Comparison of ENCODE assay signal across 1 cellular context in the genomic region with DNA sequence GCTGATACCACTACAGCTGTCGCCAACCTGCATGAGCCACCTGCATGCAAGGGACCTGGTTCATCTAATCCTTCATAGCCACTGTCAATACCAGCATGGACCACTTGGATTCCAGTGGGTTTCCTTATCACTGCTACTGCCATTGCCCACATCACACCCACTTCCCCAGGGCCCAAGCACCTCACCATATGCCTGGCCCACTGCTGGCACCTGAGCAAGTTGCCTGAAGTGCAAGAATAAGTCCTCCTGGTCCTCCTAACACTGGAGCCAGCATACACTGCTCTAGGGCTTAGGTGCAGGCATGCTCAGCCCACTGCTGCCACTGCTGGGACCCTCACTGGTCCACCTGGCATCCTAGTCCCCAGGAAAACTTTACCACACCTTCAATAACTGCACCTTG.
TF ChIP-seq lines count a peak whose summit lies in the region.

No MANE protein-coding gene starts in this region.

TF ChIP-seq in H1, 55 proteins besides CTCF, POLR2A, EP300 and RAD21:
- no peak for TF ChIP-seq RFX5 (IDR thresholded peaks at IDR 0.05; ENCODE audit: borderline replicate concordance, low read depth, low read length)
- no peak for TF ChIP-seq BCL11A (IDR thresholded peaks at IDR 0.05; ENCODE audit: low read depth in 2 of 2, low read length in 2 of 2)
- TF ChIP-seq KDM1A (IDR thresholded peaks at IDR 0.05; ENCODE audit: borderline replicate concordance, low read length) = no peak
- TF ChIP-seq CBX8 (IDR thresholded peaks at IDR 0.05; ENCODE audit: borderline replicate concordance, low read depth, low read length) = no peak
- TF ChIP-seq SP4 (IDR thresholded peaks at IDR 0.05; ENCODE audit: low read length) = no peak
- TF ChIP-seq KDM4A (IDR thresholded peaks at IDR 0.05; ENCODE audit: low read depth, low read length, severe bottlenecking) = no peak
- no peak for TF ChIP-seq RBBP5 (IDR thresholded peaks at IDR 0.05; ENCODE audit: borderline replicate concordance, low read depth, low read length)
- TF ChIP-seq, protein P1, sequence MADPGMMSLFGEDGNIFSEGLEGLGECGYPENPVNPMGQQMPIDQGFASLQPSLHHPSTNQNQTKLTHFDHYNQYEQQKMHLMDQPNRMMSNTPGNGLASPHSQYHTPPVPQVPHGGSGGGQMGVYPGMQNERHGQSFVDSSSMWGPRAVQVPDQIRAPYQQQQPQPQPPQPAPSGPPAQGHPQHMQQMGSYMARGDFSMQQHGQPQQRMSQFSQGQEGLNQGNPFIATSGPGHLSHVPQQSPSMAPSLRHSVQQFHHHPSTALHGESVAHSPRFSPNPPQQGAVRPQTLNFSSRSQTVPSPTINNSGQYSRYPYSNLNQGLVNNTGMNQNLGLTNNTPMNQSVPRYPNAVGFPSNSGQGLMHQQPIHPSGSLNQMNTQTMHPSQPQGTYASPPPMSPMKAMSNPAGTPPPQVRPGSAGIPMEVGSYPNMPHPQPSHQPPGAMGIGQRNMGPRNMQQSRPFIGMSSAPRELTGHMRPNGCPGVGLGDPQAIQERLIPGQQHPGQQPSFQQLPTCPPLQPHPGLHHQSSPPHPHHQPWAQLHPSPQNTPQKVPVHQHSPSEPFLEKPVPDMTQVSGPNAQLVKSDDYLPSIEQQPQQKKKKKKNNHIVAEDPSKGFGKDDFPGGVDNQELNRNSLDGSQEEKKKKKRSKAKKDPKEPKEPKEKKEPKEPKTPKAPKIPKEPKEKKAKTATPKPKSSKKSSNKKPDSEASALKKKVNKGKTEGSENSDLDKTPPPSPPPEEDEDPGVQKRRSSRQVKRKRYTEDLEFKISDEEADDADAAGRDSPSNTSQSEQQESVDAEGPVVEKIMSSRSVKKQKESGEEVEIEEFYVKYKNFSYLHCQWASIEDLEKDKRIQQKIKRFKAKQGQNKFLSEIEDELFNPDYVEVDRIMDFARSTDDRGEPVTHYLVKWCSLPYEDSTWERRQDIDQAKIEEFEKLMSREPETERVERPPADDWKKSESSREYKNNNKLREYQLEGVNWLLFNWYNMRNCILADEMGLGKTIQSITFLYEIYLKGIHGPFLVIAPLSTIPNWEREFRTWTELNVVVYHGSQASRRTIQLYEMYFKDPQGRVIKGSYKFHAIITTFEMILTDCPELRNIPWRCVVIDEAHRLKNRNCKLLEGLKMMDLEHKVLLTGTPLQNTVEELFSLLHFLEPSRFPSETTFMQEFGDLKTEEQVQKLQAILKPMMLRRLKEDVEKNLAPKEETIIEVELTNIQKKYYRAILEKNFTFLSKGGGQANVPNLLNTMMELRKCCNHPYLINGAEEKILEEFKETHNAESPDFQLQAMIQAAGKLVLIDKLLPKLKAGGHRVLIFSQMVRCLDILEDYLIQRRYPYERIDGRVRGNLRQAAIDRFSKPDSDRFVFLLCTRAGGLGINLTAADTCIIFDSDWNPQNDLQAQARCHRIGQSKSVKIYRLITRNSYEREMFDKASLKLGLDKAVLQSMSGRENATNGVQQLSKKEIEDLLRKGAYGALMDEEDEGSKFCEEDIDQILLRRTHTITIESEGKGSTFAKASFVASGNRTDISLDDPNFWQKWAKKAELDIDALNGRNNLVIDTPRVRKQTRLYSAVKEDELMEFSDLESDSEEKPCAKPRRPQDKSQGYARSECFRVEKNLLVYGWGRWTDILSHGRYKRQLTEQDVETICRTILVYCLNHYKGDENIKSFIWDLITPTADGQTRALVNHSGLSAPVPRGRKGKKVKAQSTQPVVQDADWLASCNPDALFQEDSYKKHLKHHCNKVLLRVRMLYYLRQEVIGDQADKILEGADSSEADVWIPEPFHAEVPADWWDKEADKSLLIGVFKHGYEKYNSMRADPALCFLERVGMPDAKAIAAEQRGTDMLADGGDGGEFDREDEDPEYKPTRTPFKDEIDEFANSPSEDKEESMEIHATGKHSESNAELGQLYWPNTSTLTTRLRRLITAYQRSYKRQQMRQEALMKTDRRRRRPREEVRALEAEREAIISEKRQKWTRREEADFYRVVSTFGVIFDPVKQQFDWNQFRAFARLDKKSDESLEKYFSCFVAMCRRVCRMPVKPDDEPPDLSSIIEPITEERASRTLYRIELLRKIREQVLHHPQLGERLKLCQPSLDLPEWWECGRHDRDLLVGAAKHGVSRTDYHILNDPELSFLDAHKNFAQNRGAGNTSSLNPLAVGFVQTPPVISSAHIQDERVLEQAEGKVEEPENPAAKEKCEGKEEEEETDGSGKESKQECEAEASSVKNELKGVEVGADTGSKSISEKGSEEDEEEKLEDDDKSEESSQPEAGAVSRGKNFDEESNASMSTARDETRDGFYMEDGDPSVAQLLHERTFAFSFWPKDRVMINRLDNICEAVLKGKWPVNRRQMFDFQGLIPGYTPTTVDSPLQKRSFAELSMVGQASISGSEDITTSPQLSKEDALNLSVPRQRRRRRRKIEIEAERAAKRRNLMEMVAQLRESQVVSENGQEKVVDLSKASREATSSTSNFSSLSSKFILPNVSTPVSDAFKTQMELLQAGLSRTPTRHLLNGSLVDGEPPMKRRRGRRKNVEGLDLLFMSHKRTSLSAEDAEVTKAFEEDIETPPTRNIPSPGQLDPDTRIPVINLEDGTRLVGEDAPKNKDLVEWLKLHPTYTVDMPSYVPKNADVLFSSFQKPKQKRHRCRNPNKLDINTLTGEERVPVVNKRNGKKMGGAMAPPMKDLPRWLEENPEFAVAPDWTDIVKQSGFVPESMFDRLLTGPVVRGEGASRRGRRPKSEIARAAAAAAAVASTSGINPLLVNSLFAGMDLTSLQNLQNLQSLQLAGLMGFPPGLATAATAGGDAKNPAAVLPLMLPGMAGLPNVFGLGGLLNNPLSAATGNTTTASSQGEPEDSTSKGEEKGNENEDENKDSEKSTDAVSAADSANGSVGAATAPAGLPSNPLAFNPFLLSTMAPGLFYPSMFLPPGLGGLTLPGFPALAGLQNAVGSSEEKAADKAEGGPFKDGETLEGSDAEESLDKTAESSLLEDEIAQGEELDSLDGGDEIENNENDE (IDR thresholded peaks at IDR 0.05; ENCODE audit: insufficient replicate concordance, low read length) = no peak
- TF ChIP-seq RXRA (IDR thresholded peaks at IDR 0.05; ENCODE audit: insufficient read depth, low read depth, low read length) = no peak
- TF ChIP-seq, protein P2, sequence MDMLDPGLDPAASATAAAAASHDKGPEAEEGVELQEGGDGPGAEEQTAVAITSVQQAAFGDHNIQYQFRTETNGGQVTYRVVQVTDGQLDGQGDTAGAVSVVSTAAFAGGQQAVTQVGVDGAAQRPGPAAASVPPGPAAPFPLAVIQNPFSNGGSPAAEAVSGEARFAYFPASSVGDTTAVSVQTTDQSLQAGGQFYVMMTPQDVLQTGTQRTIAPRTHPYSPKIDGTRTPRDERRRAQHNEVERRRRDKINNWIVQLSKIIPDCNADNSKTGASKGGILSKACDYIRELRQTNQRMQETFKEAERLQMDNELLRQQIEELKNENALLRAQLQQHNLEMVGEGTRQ (IDR thresholded peaks at IDR 0.05; ENCODE audit: low read length) = no peak
- TF ChIP-seq, protein P3, sequence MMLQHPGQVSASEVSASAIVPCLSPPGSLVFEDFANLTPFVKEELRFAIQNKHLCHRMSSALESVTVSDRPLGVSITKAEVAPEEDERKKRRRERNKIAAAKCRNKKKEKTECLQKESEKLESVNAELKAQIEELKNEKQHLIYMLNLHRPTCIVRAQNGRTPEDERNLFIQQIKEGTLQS (IDR thresholded peaks at IDR 0.05; ENCODE audit: insufficient read depth, low read depth, low read length) = no peak
- TF ChIP-seq TBP (IDR thresholded peaks at IDR 0.05; ENCODE audit: low read depth, low read length) = no peak
- TF ChIP-seq NRF1 (IDR thresholded peaks at IDR 0.05; ENCODE audit: low read depth, low read length) = no peak
- TF ChIP-seq JUN (IDR thresholded peaks at IDR 0.05; ENCODE audit: low read depth, low read length) = no peak
- TF ChIP-seq SIX5 (IDR thresholded peaks at IDR 0.05; ENCODE audit: low read depth, low read length) = no peak
- no peak for TF ChIP-seq TAF7 (optimal IDR thresholded peaks at IDR 0.05; ENCODE audit: borderline replicate concordance, low read depth, low read length)
- no peak for TF ChIP-seq YY1 (IDR thresholded peaks at IDR 0.05; ENCODE audit: low read depth, low read length)
- TF ChIP-seq BRCA1 (IDR thresholded peaks at IDR 0.05; ENCODE audit: low read depth, low read length) = no peak
- TF ChIP-seq PHF8 (conservative IDR thresholded peaks at IDR 0.05; ENCODE audit: low read depth, low read length) = no peak
TF ChIP-seq in H1: peak in this region for 0.
